ENCODE assay signal across 20 cellular contexts in the genomic region with DNA sequence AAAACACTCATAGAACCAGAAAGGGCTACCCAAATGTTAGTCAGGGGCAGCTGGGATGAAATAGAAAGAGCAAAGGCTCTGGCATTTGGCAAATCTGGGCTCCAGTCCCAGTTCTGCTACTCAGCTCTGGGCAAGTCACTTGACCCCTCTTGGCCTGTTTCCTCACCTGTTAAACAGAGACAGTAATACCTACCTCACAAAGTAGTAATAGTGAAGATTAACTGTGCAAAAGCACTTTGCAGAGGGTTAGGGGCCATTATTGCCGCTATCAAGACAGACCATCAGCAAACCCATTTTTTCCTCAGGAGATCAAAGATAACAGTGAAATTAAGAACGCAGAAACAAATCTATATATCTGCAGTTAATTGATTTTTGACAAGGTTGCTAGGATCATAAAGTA. TPM values are rescaled to one million over a fixed set of nuclear protein-coding genes. Genes with fewer than 3 reads are reported as not detected.
"Had no signal": no experiment of that assay in that cellular context is flagged by ENCODE, and none has a peak within 500 bp of the region (broad histone marks: within the 10 kb centered on the region; RNA-seq: fewer than 3 reads in every experiment).

No MANE protein-coding gene starts in this region.

- H3K9me3 ChIP-seq: prostate gland, suprapubic skin had no signal

- H3K36me3 ChIP-seq: neural progenitor cell, prostate gland, suprapubic skin had no signal

- H3K4me1 ChIP-seq: neural progenitor cell, prostate gland had no signal

- FAIRE-seq: small intestine had no signal

- H3K9ac ChIP-seq: neural progenitor cell had no signal

- H3K27ac ChIP-seq: dorsolateral prefrontal cortex, epithelial cell of prostate, foreskin keratinocyte, hepatocyte, neural progenitor cell, prostate gland, suprapubic skin had no signal

- H3K79me2 ChIP-seq: hepatocyte had no signal

- H3K4me2 ChIP-seq: hepatocyte, neural progenitor cell had no signal

- ATAC-seq: activated CD8-positive, alpha-beta T cell treated with anti-CD3 and anti-CD28 coated beads, Interleukin-2, amount 10 ng/mL, durations not matched to agents 7 days and 5 days; foreskin keratinocyte; naive thymus-derived CD4-positive, alpha-beta T cell; right cardiac atrium had no signal

- H3K27me3 ChIP-seq: foreskin keratinocyte, hepatocyte, neural progenitor cell, suprapubic skin had no signal

- H2AFZ ChIP-seq: hepatocyte, neural progenitor cell had no signal

- DNase-seq: activated CD4-positive, alpha-beta T cell treated with anti-CD3 and anti-CD28 coated beads, Interleukin-2, amount 10 ng/mL, durations not matched to agents 7 days and 5 days; activated CD8-positive, alpha-beta T cell treated with anti-CD3 and anti-CD28 coated beads, Interleukin-2, amount 10 ng/mL, durations not matched to agents 7 days and 5 days; activated naive CD4-positive, alpha-beta T cell treated with Interleukin-2 at 50 U/mL for 16 hours; activated naive CD8-positive, alpha-beta T cell treated with anti-CD3 and anti-CD28 coated beads, Interleukin-2, amount 10 ng/mL, durations not matched to agents 7 days and 5 days; activated T-cell treated with anti-CD3 and anti-CD28 coated beads, Interleukin-2, amount 50 U/mL, for 24 hours; dorsolateral prefrontal cortex; foreskin keratinocyte; left cardiac atrium; naive thymus-derived CD4-positive, alpha-beta T cell; right cardiac atrium; small intestine; stimulated activated CD4-positive, alpha-beta T cell treated with anti-CD3 and anti-CD28 coated beads, Interleukin-15, amount 100 ng/mL, for 24 hours; stimulated activated CD4-positive, alpha-beta T cell treated with anti-CD3 and anti-CD28 coated beads, Interleukin-2, amount 100 ng/mL, for 48 hours had no signal

- H3K4me3 ChIP-seq: dorsolateral prefrontal cortex, hepatocyte, neural progenitor cell, prostate gland, suprapubic skin had no signal

RNA-seq across cellular contexts. Expression of a gene that starts 40.0 kb away (rescaled TPM):
- total RNA-seq: activated CD4-positive, alpha-beta T cell treated with anti-CD3 and anti-CD28 coated beads, Interleukin-2, amount 10 ng/mL, durations not matched to agents 7 days and 5 days; activated CD8-positive, alpha-beta T cell treated with anti-CD3 and anti-CD28 coated beads, Interleukin-2, amount 10 ng/mL, durations not matched to agents 7 days and 5 days; activated T-helper 2 cell treated with anti-CD3 and anti-CD28 coated beads, Interferon-gamma antibody, Interleukin-2, Interleukin-4, amounts not matched to agents 10 μg/mL and 5 μg/mL and 100 μg/mL, durations not matched to agents 14 hours and 24 hours and 36 hours; T-helper 1 cell treated with Interleukin-12 subunit alpha and Interleukin-12 subunit beta and Interleukin-4 antibody, amounts not matched to agents 30 ng/mL and 1 ng/mL, for 36 hours had no signal
- polyA plus RNA-seq: foreskin keratinocyte had no signal
